8 cellular contexts compared by ENCODE assay signal in genomic region chr3:158845748-158846350, GRCh38. TPM values are rescaled to one million over a fixed set of nuclear protein-coding genes. Genes with fewer than 3 reads are reported as not detected.
DNase-seq lines count a peak whose midpoint lies in the region; ATAC-seq, FAIRE-seq and TF ChIP-seq lines count a peak whose summit lies in the region.

No MANE protein-coding gene starts in this region.

- H3K4me3 ChIP-seq in BE2C (ENCODE audit: low read depth, low read length) (no peak overlapping the region), smooth muscle cell (no peak overlapping the region)

- H3K27ac ChIP-seq in smooth muscle cell (ENCODE audit: low read depth): no peak overlapping the region

- no peak overlapping the region for H3K27ac Mint-ChIP-seq in glutamatergic neuron (ENCODE audit: unreplicated experiment)

- no peaks in the 10 kb centered on the region for H3F3A ChIP-seq in smooth muscle cell (ENCODE audit: low read depth)

- WGBS in smooth muscle cell (ENCODE audit: low lambda C conversion rate): 24% methylated on average over 5 of the region's 5 CpGs

- FAIRE-seq in GM12892 (lab: Jason Lieb, UNC): peak; percentile 93

- TF ChIP-seq CTCF in BE2C (IDR thresholded peaks at IDR 0.05; ENCODE audit: low read depth, low read length) (peak; percentile 77), glutamatergic neuron (IDR thresholded peaks at IDR 0.05; ENCODE audit: partially characterized antibody, unreplicated experiment) (peak; percentile 93), smooth muscle cell (IDR thresholded peaks at IDR 0.05; ENCODE audit: borderline replicate concordance, insufficient read depth, poor library complexity, severe bottlenecking) (peak; percentile 71)

- no peaks in the 10 kb centered on the region for H3K9me3 Mint-ChIP-seq in glutamatergic neuron (ENCODE audit: unreplicated experiment)

- no peaks in the 10 kb centered on the region for H3K36me3 ChIP-seq in BE2C
- no peaks in the 10 kb centered on the region for H3K36me3 ChIP-seq in smooth muscle cell (ENCODE audit: low read depth)

- DNase-seq in BE2C: peak; percentile 22
- DNase-seq in GM12892 (ENCODE audit: insufficient read length): peak; percentile 19
- peak; percentile 10 for DNase-seq in NCI-H2227 treated with DMSO at 0.1 percent for 48 hours (lab: John Stamatoyannopoulos, UW)
- peak; percentile 2 for DNase-seq in activated T-cell treated with anti-CD3 and anti-CD28 coated beads for 24 hours (ENCODE audit: low read depth)
- DNase-seq in glutamatergic neuron: no peak
- DNase-seq in smooth muscle cell (lab: John Stamatoyannopoulos, UW; ENCODE audit: unreplicated experiment): no peak

- H3K27me3 ChIP-seq in BE2C: peaks cover 3% of the 10 kb centered on the region; the same call in 1 of the 2 replicates
- peaks cover 8% of the 10 kb centered on the region for H3K27me3 ChIP-seq in smooth muscle cell (ENCODE audit: low read depth)

- H3K4me1 ChIP-seq in BE2C (no peaks in the 10 kb centered on the region), smooth muscle cell (ENCODE audit: low read depth) (no peaks in the 10 kb centered on the region)

- H3K9ac ChIP-seq in smooth muscle cell (ENCODE audit: low read depth): no peak overlapping the region

- TF ChIP-seq POLR2A in GM12892 (IDR thresholded peaks at IDR 0.05; ENCODE audit: low read depth, low read length): no peak

- peak; percentile 42 for ATAC-seq in HG03060 (IDR thresholded peaks at IDR 0.05; ENCODE audit: low read depth, unreplicated experiment)
- ATAC-seq in GM19467 (IDR thresholded peaks at IDR 0.05; ENCODE audit: unreplicated experiment): no peak

- H3K9me3 ChIP-seq in BE2C (no peaks in the 10 kb centered on the region), smooth muscle cell (replicated peaks; ENCODE audit: low read depth) (no peaks in the 10 kb centered on the region)

- no peaks in the 10 kb centered on the region for H3K36me3 Mint-ChIP-seq in glutamatergic neuron (ENCODE audit: unreplicated experiment)

- H3K27me3 Mint-ChIP-seq in glutamatergic neuron (ENCODE audit: unreplicated experiment): peaks cover 5% of the 10 kb centered on the region

- H3K4me3 Mint-ChIP-seq in glutamatergic neuron (ENCODE audit: unreplicated experiment): no peak overlapping the region

- no peak overlapping the region for H2AFZ ChIP-seq in smooth muscle cell (ENCODE audit: low read depth)

- H3K4me2 ChIP-seq in smooth muscle cell: no peak overlapping the region

- no peaks in the 10 kb centered on the region for H4K20me1 ChIP-seq in smooth muscle cell (ENCODE audit: low read depth)

- no peaks in the 10 kb centered on the region for H3K79me2 ChIP-seq in smooth muscle cell (ENCODE audit: low read depth)

- peaks cover 7% of the 10 kb centered on the region for H3K4me1 Mint-ChIP-seq in glutamatergic neuron (ENCODE audit: low read depth, unreplicated experiment)

RNA-seq across cellular contexts. Expression of gene MFSD1, which starts 44.0 kb away (rescaled TPM):
- polyA plus RNA-seq in BE2C (2012; ENCODE audit: insufficient read depth, insufficient read length, low read depth): 5.7 TPM
- 24.4 TPM for polyA plus RNA-seq in GM12892 (2012; ENCODE audit: missing spikeins)
- 26.6 TPM for total RNA-seq in glutamatergic neuron (ENCODE audit: unreplicated experiment)
- total RNA-seq in smooth muscle cell: 91.5 and 95.0 TPM in 2 replicates
- 60.1 and 64.7 TPM in 2 replicates for polyA plus RNA-seq in smooth muscle cell

Comparison
In these comparisons a context has a peak if more than half of its experiments do, and no peak if none do; other contexts are left out.
1. DNase-seq: peak in BE2C (single experiment), GM12892 (single experiment), NCI-H2227 treated with DMSO at 0.1 percent for 48 hours (single experiment) and activated T-cell treated with anti-CD3 and anti-CD28 coated beads for 24 hours (single experiment); none in glutamatergic neuron (single experiment) and smooth muscle cell (single experiment).
2. Peak in every context shown above with its lines, with median percentiles within 50 percentile points of each other: CTCF ChIP-seq.